In genomic region chr9:13278368-13279246, GRCh38 we compare ENCODE assay signal across 8 cellular contexts. TPM values are rescaled to one million over a fixed set of nuclear protein-coding genes. Genes with fewer than 3 reads are reported as not detected.
A peak's percentile ranks its signal among the peaks of the same experiment; 100 is the strongest.
DNase-seq lines count a peak whose midpoint lies in the region; ATAC-seq, FAIRE-seq and TF ChIP-seq lines count a peak whose summit lies in the region.

No MANE protein-coding gene starts in this region.

- no peak for FAIRE-seq in H1 (lab: Jason Lieb, UNC)

- peaks cover 5% of the 10 kb centered on the region; the same call in 1 of the 2 replicates for H3K23me2 ChIP-seq in H1 (ENCODE audit: low read depth, low read length)

- peak overlapping the region; percentile 20 for H3K14ac ChIP-seq in H1 (ENCODE audit: insufficient read length)

- peak overlapping the region; percentile 40 for H3K4ac ChIP-seq in H1 (replicated peaks; ENCODE audit: insufficient read length, low read depth, low read length)

- H3K27ac ChIP-seq in H1 (ENCODE audit: low read depth, low read length) (peak overlapping the region; percentile 67; the same call in 1 of the 2 replicates), thyroid gland (peak overlapping the region; percentile 72 to 92 (median 90))

- WGBS in H1 (ENCODE audit: extremely low coverage in 1 of 2, insufficient coverage in 1 of 2, insufficient read length in 1 of 2, insufficient replicate concordance in 2 of 2, low coverage in 1 of 2, low lambda C conversion rate in 2 of 2, missing lambda C conversion rate in 1 of 2), 2 experiments, result 3% methylated on average over 46 of the region's 67 CpGs; no CpG with 5 or more reads in 1 of the 2 experiments
- 2 to 3% methylated on average over 53 to 63 of the region's 67 CpGs for WGBS in lower leg skin, 2 donors
- WGBS in thyroid gland, 2 donors, result 1 to 5% methylated on average over 33 to 39 of the region's 67 CpGs

- H2AFZ ChIP-seq in H1 (ENCODE audit: low read length), result peak overlapping the region; percentile 75; the same call in 1 of the 2 replicates

- peak overlapping the region; percentile 90 for H4K5ac ChIP-seq in H1 (ENCODE audit: insufficient read length, low read depth, low read length)

- H4K8ac ChIP-seq in H1 (ENCODE audit: extremely low read depth, insufficient read depth, low read length), result peak overlapping the region; percentile 94

- peak overlapping the region; percentile 89 for H3K18ac ChIP-seq in H1 (ENCODE audit: extremely low read depth, low read length)

- no peak overlapping the region; the same call in 1 of the 2 replicates for H2BK15ac ChIP-seq in H1 (ENCODE audit: low read length)

- peak overlapping the region; percentile 87 for H3K56ac ChIP-seq in H1 (replicated peaks; ENCODE audit: insufficient read length, low read depth, low read length)

- peaks cover 0 to 3% (median 0%) of the 10 kb centered on the region in 4 experiments; a peak in 1 of 7 replicates for H3K4me1 ChIP-seq in H1 (replicated peaks in 1 of 4; ENCODE audit: control insufficient read depth in 3 of 4, insufficient read depth in 4 of 4, low read length in 3 of 4)
- H3K4me1 ChIP-seq in thyroid gland, result peaks cover 7 to 9% of the 10 kb centered on the region in 2 donors

- TF ChIP-seq RAD21 in H1 (IDR thresholded peaks at IDR 0.05 in 1 of 2, conservative IDR thresholded peaks at IDR 0.05 in 1 of 2; ENCODE audit: low read depth in 2 of 2, low read length in 2 of 2), result no peak

- peak overlapping the region; percentile 90 to 98 for H3K4me2 ChIP-seq in H1 (ENCODE audit: insufficient read depth in 1 of 2, low read depth in 2 of 2, low read length in 2 of 2)

- peaks cover 0 to 49% of the 10 kb centered on the region in 2 experiments; a peak in 3 of 4 replicates for H3K79me2 ChIP-seq in H1 (ENCODE audit: control insufficient read depth in 1 of 2, insufficient read depth in 2 of 2, low read length in 2 of 2)

- H3K27me3 ChIP-seq in H1 (replicated peaks in 1 of 4; ENCODE audit: control insufficient read depth in 3 of 4, extremely low read depth in 1 of 4, insufficient read depth in 3 of 4, low read length in 3 of 4) (no peaks in the 10 kb centered on the region), thyroid gland (no peaks in the 10 kb centered on the region)

- no peak for TF ChIP-seq EP300 in H1 (IDR thresholded peaks at IDR 0.05; ENCODE audit: borderline replicate concordance in 1 of 2, low read depth in 2 of 2, low read length in 2 of 2)

- H2BK120ac ChIP-seq in H1 (replicated peaks; ENCODE audit: low read depth, low read length), result no peak overlapping the region

- intact Hi-C loops in lower leg skin (cut with DNase I; ENCODE audit: low total_unique reads) (no loop called here), thyroid gland (cut with DNase I) (no loop called here)

- H3K4me3 ChIP-seq in H1 (ENCODE audit: extremely low read depth in 1 of 4, insufficient read depth in 2 of 4, low read depth in 3 of 4, low read length in 4 of 4), result peak overlapping the region; percentile 62 to 92 (median 76)
- H3K4me3 ChIP-seq in lower leg skin (ENCODE audit: low read depth, poor library complexity, severe bottlenecking), result peak overlapping the region; percentile 48
- peak overlapping the region in 2 of 3 donors; percentile 54 to 77 for H3K4me3 ChIP-seq in thyroid gland (replicated peaks in 1 of 3)

- peak overlapping the region; percentile 44 to 74 (median 70) for H3K9ac ChIP-seq in H1 (replicated peaks in 1 of 4; ENCODE audit: extremely low read depth in 1 of 4, low read depth in 3 of 4, low read length in 3 of 4)

- H4K20me1 ChIP-seq in H1 (replicated peaks in 1 of 2; ENCODE audit: control insufficient read depth in 1 of 2, insufficient read depth in 2 of 2, low read length in 2 of 2), result no peaks in the 10 kb centered on the region

- H2BK5ac ChIP-seq in H1 (ENCODE audit: low read depth, low read length), result peak overlapping the region; percentile 84; the same call in 1 of the 2 replicates

- in situ Hi-C loops in G401 (cut with HindIII; ENCODE audit: low sequenced_read_pairs), result no loop called here

- no peak for ATAC-seq in GM21528 (IDR thresholded peaks at IDR 0.05; ENCODE audit: low FRiP score, unreplicated experiment)
- no peak for ATAC-seq in HG02870 (IDR thresholded peaks at IDR 0.05; ENCODE audit: unreplicated experiment)

- H4K91ac ChIP-seq in H1 (replicated peaks; ENCODE audit: insufficient read length, low read length), result peak overlapping the region; percentile 84

- H2BK12ac ChIP-seq in H1 (ENCODE audit: low read depth, low read length), result peak overlapping the region; percentile 70

- TF ChIP-seq POLR2A in H1 (IDR thresholded peaks at IDR 0.05; ENCODE audit: control extremely low read depth in 1 of 2, low read depth in 2 of 2, low read length in 2 of 2) (no peak; a peak in 1 of 3 replicates), lower leg skin (IDR thresholded peaks at IDR 0.05) (no peak), thyroid gland (IDR thresholded peaks at IDR 0.05) (no peak)

- POLR2A ChIA-PET in H1 (lab: Charles Lee; ENCODE audit: partially characterized antibody), result no interaction called here

- no peak overlapping the region for H3K23ac ChIP-seq in H1 (ENCODE audit: insufficient read length)

- no peak overlapping the region for H2BK20ac ChIP-seq in H1 (ENCODE audit: low read length)

- CTCF ChIA-PET in H1 (lab: Charles Lee; ENCODE audit: partially characterized antibody), result no interaction called here

- no peak overlapping the region for H2AK5ac ChIP-seq in H1 (ENCODE audit: low read depth, low read length)

- peak; percentile 79 for DNase-seq in G401 (ENCODE audit: low spot score)
- peak; percentile 96 for DNase-seq in NCI-H69 (lab: John Stamatoyannopoulos, UW)
- DNase-seq in H1 (ENCODE audit: low read depth in 1 of 2, low spot score in 2 of 2), result peak; percentile 9 to 68
- peak; percentile 36 to 89 for DNase-seq in lower leg skin (ENCODE audit: low spot score in 2 of 2)
- peak; percentile 47 for DNase-seq in thyroid gland
- DNase-seq in activated CD4-positive, alpha-beta T cell treated with anti-CD3 and anti-CD28 coated beads for 4 hours, result no peak

- no peaks in the 10 kb centered on the region for H3K9me3 ChIP-seq in H1 (ENCODE audit: insufficient read depth in 2 of 2, low read depth in 1 of 2, low read length in 1 of 2)
- peaks cover 2% of the 10 kb centered on the region for H3K9me3 ChIP-seq in thyroid gland

- TF ChIP-seq CTCF in H1 (IDR thresholded peaks at IDR 0.05; ENCODE audit: control extremely low read depth in 1 of 3, insufficient read depth in 1 of 3, low read depth in 1 of 3, low read length in 3 of 3) (no peak), lower leg skin (IDR thresholded peaks at IDR 0.05) (no peak), thyroid gland (IDR thresholded peaks at IDR 0.05) (no peak)

- H3K79me1 ChIP-seq in H1 (ENCODE audit: low read depth, low read length), result no peaks in the 10 kb centered on the region

- no peaks in the 10 kb centered on the region for H3K36me3 ChIP-seq in H1 (ENCODE audit: control insufficient read depth in 2 of 4, insufficient read depth in 4 of 4, low read length in 3 of 4)
- H3K36me3 ChIP-seq in thyroid gland, result no peaks in the 10 kb centered on the region

TF ChIP-seq in H1, 55 proteins besides CTCF, POLR2A, EP300 and RAD21:
- TF ChIP-seq PHF8 (conservative IDR thresholded peaks at IDR 0.05; ENCODE audit: low read depth, low read length) (peak; percentile 62; the same call in 1 of the 2 replicates), NRF1 (IDR thresholded peaks at IDR 0.05; ENCODE audit: low read depth, low read length) (no peak), TAF1 (IDR thresholded peaks at IDR 0.05; ENCODE audit: low read depth, low read length) (peak; percentile 31; the same call in 1 of the 2 replicates), KDM5A (IDR thresholded peaks at IDR 0.05; ENCODE audit: low read length) (no peak), SIN3A (conservative IDR thresholded peaks at IDR 0.05 in 1 of 2, IDR thresholded peaks at IDR 0.05 in 1 of 2; ENCODE audit: low read depth in 1 of 2, low read length in 2 of 2) (0 out of 4 replicates have a peak, but pooled peaks of 1 of the 2 experiments have one; percentile 39), KDM4A (IDR thresholded peaks at IDR 0.05; ENCODE audit: low read depth, low read length, severe bottlenecking) (peak; percentile 85), ASH2L (IDR thresholded peaks at IDR 0.05; ENCODE audit: low read length) (peak; percentile 77), CREB1 (IDR thresholded peaks at IDR 0.05) (peak; percentile 6; the same call in 1 of the 2 replicates), HDAC2 (IDR thresholded peaks at IDR 0.05; ENCODE audit: borderline replicate concordance in 1 of 2, low read depth in 2 of 2, low read length in 2 of 2) (no peak), MAX (IDR thresholded peaks at IDR 0.05) (peak; percentile 35)

RNA-seq across cellular contexts. Expression of gene MPDZ, which starts 0.9 kb away (rescaled TPM):
- total RNA-seq in G401 (2014; rRNA removed; shearing (Covaris generic)), result 15.5 and 20.4 TPM in 2 replicates
- total RNA-seq in H1 (2021; fragmentation: NEBNext Ultra II Directional; extraction: Animal tissue kit (Norgen Biotek cat#: 25700)), result 39.4 and 40.3 TPM in 2 replicates
- 12.0 and 14.6 TPM in 2 replicates for polyA plus RNA-seq in H1 (2011; rRNA removed)
- polyA plus RNA-seq in H1 (2011; cell fraction: cytosol; rRNA removed), result 24.3 TPM
- 24.2 TPM for polyA plus RNA-seq in H1 (2011; cell fraction: nucleus; rRNA removed)
- 24.3 to 34.0 TPM (median 30.5 TPM) in 4 replicates for polyA plus RNA-seq in H1 (2012, experiment 1 of 2)
- polyA plus RNA-seq in H1 (2012, experiment 2 of 2), result 1.4 TPM
- 24.4 TPM for polyA plus RNA-seq in H1 (2013, experiment 1 of 2)
- 28.5 TPM for polyA plus RNA-seq in H1 (2013, experiment 2 of 2)
- polyA minus RNA-seq in H1 (2011; rRNA and poly(A)+ RNA removed), result 57.8 and 81.1 TPM in 2 replicates
- polyA minus RNA-seq in H1 (2011; cell fraction: cytosol; rRNA and poly(A)+ RNA removed), result 32.7 TPM
- polyA minus RNA-seq in H1 (2011; cell fraction: nucleus; rRNA and poly(A)+ RNA removed), result 64.9 TPM
- 10 to 100 TPM in 2 of 4 donors, 1 to 10 TPM in 2; 5.4 to 11.4 (median 10.2) TPM for total RNA-seq in lower leg skin
- 10 to 100 TPM; 34.2 to 53.9 (median 45.1) TPM for total RNA-seq in thyroid gland

Comparison
In these comparisons a context has a peak if more than half of its experiments do, and no peak if none do; other contexts are left out.
1. DNase-seq: peak in G401 (single experiment), NCI-H69 (single experiment), H1 (2 of 2), lower leg skin (2 of 2) and thyroid gland (2 of 2); none in activated CD4-positive, alpha-beta T cell treated with anti-CD3 and anti-CD28 coated beads for 4 hours (0 of 2).
2. Peak in every context shown above with its lines, with median percentiles within 50 percentile points of each other: H3K4me3 ChIP-seq.